In genomic region chr22:20777420-20778177, GRCh38 we compare ENCODE assay signal across 1 cellular context.
TF ChIP-seq lines count a peak whose summit lies in the region.

No MANE protein-coding gene starts in this region.

TF ChIP-seq in HEK293, 187 proteins besides CTCF, POLR2A, EP300 and RAD21 (continued from another document and continues in another):
- peak; percentile 82; the same call in 1 of the 2 replicates for TF ChIP-seq TSHZ1 (tag by site-specific recombination; IDR thresholded peaks at IDR 0.05; ENCODE audit: borderline replicate concordance)
- TF ChIP-seq ZNF223 (tag by site-specific recombination; IDR thresholded peaks at IDR 0.05), result no peak
- TF ChIP-seq INSM2 (tag by site-specific recombination; IDR thresholded peaks at IDR 0.05), result 0 out of 2 replicates have a peak, but pooled peaks have one; percentile 56
- TF ChIP-seq ZNF510 (tag by site-specific recombination; IDR thresholded peaks at IDR 0.05; ENCODE audit: insufficient replicate concordance), result no peak
- TF ChIP-seq ZNF280C (tag by site-specific recombination; IDR thresholded peaks at IDR 0.05), result no peak
- no peak for TF ChIP-seq ZNF350 (tag by site-specific recombination; IDR thresholded peaks at IDR 0.05)
- no peak for TF ChIP-seq ZNF645 (tag by site-specific recombination; IDR thresholded peaks at IDR 0.05)
- TF ChIP-seq ZFP37 (tag by site-specific recombination; IDR thresholded peaks at IDR 0.05), result no peak
- TF ChIP-seq SCRT1 (tag by site-specific recombination; IDR thresholded peaks at IDR 0.05; ENCODE audit: borderline replicate concordance), result no peak
- TF ChIP-seq ZSCAN30 (tag by site-specific recombination; IDR thresholded peaks at IDR 0.05), result no peak
- TF ChIP-seq ZNF768 (tag by site-specific recombination; IDR thresholded peaks at IDR 0.05), result no peak
- no peak for TF ChIP-seq ZSCAN5A (tag by site-specific recombination; IDR thresholded peaks at IDR 0.05)
- TF ChIP-seq ZNF248 (tag by site-specific recombination; IDR thresholded peaks at IDR 0.05), result no peak
- TF ChIP-seq ZNF26 (tag by site-specific recombination; IDR thresholded peaks at IDR 0.05), result no peak
- TF ChIP-seq ZNF677 (tag by site-specific recombination; IDR thresholded peaks at IDR 0.05), result no peak
- TF ChIP-seq ZNF670 (tag by site-specific recombination; IDR thresholded peaks at IDR 0.05; ENCODE audit: low read depth), result no peak
- 0 out of 2 replicates have a peak, but pooled peaks have one; percentile 13 for TF ChIP-seq ZNF398 (tag by site-specific recombination; IDR thresholded peaks at IDR 0.05)
- no peak for TF ChIP-seq ZFP3 (tag by site-specific recombination; IDR thresholded peaks at IDR 0.05; ENCODE audit: low read depth)
- peak; percentile 46; the same call in 1 of the 2 replicates for TF ChIP-seq PATZ1 (tag by site-specific recombination; IDR thresholded peaks at IDR 0.05)
- no peak for TF ChIP-seq ZNF488 (tag by site-specific recombination; IDR thresholded peaks at IDR 0.05)
- peak; percentile 20; the same call in 1 of the 2 replicates for TF ChIP-seq GLIS2 (tag by site-specific recombination; IDR thresholded peaks at IDR 0.05)
- no peak for TF ChIP-seq ZNF202 (tag by site-specific recombination; IDR thresholded peaks at IDR 0.05; ENCODE audit: borderline replicate concordance)
- TF ChIP-seq HOXA7 (CRISPR knock-in tag; IDR thresholded peaks at IDR 0.05; ENCODE audit: borderline replicate concordance), result no peak
- TF ChIP-seq ZNF518A (tag by site-specific recombination; conservative IDR thresholded peaks at IDR 0.05; ENCODE audit: low read depth), result no peak
- no peak for TF ChIP-seq ZNF544 (tag by site-specific recombination; IDR thresholded peaks at IDR 0.05)
- no peak for TF ChIP-seq ZNF76 (tag by site-specific recombination; IDR thresholded peaks at IDR 0.05; ENCODE audit: borderline replicate concordance, low read depth)
